In genomic region chr13:48078251-48078656, GRCh38 we compare ENCODE assay signal across 8 cellular contexts. TPM values are rescaled to one million over a fixed set of nuclear protein-coding genes. Genes with fewer than 3 reads are reported as not detected.
DNase-seq lines count a peak whose midpoint lies in the region; ATAC-seq, FAIRE-seq and TF ChIP-seq lines count a peak whose summit lies in the region.

No MANE protein-coding gene starts in this region.

- no peaks in the 10 kb centered on the region for H3K9me3 ChIP-seq in CD4-positive, alpha-beta T cell (ENCODE audit: control insufficient read depth, low read length)
- H3K9me3 ChIP-seq in Peyer's patch (no peaks in the 10 kb centered on the region), kidney (ENCODE audit: control insufficient read depth in 1 of 2, low read length in 2 of 2) (no peaks in the 10 kb centered on the region), psoas muscle (no peaks in the 10 kb centered on the region)

- H3K27ac Mint-ChIP-seq in CD4-positive, alpha-beta T cell: no peak overlapping the region

- H3K9me3 Mint-ChIP-seq in CD4-positive, alpha-beta T cell: no peaks in the 10 kb centered on the region

- no peaks in the 10 kb centered on the region for H3K27me3 ChIP-seq in CD4-positive, alpha-beta T cell (ENCODE audit: control insufficient read depth, insufficient read depth, low read length)
- H3K27me3 ChIP-seq in Peyer's patch (no peaks in the 10 kb centered on the region), psoas muscle (ENCODE audit: insufficient read depth in 3 of 3, low read length in 2 of 3) (no peaks in the 10 kb centered on the region)

- FAIRE-seq in kidney (lab: Jason Lieb, UNC): no peak

- H3K4me1 ChIP-seq in Peyer's patch: no peaks in the 10 kb centered on the region
- no peaks in the 10 kb centered on the region for H3K4me1 ChIP-seq in kidney (ENCODE audit: control insufficient read depth in 1 of 2, insufficient read depth in 1 of 2, low read depth in 1 of 2, low read length in 2 of 2)
- no peaks in the 10 kb centered on the region for H3K4me1 ChIP-seq in psoas muscle

- peaks cover 2 to 92% (median 11%) of the 10 kb centered on the region in 3 donors for H3K36me3 ChIP-seq in Peyer's patch
- H3K36me3 ChIP-seq in kidney (ENCODE audit: control insufficient read depth in 1 of 2, insufficient read depth in 2 of 2, low read length in 2 of 2): peaks cover 35 to 61% of the 10 kb centered on the region in 2 donors
- H3K36me3 ChIP-seq in psoas muscle (ENCODE audit: insufficient read depth in 1 of 2, low read depth in 1 of 2): peaks cover 23 to 95% of the 10 kb centered on the region in 2 donors

- peak; percentile 59 for ATAC-seq in CD4-positive, alpha-beta T cell (ENCODE audit: poor library complexity)
- peak; percentile 99 for ATAC-seq in GM18909 (IDR thresholded peaks at IDR 0.05; ENCODE audit: poor library complexity, unreplicated experiment)
- peak; percentile 97 for ATAC-seq in HG03045 (IDR thresholded peaks at IDR 0.05; ENCODE audit: unreplicated experiment)
- no peak for ATAC-seq in psoas muscle

- POLR2A ChIA-PET in CD4-positive, alpha-beta T cell (lab: Charles Lee): interaction anchor here (0.6 to 1.3 kb wide), 4 partner anchors 10 to 1878 kb away, joined by 3 to 4 read pairs (median 4); partner anchors contain the start of gene MED4

- no peak for TF ChIP-seq POLR2A in Peyer's patch (IDR thresholded peaks at IDR 0.05)

- no peaks in the 10 kb centered on the region for H3K4me1 Mint-ChIP-seq in CD4-positive, alpha-beta T cell (ENCODE audit: low read depth)

- H3K4me3 ChIP-seq in Peyer's patch: no peak overlapping the region
- no peak overlapping the region for H3K4me3 ChIP-seq in kidney (ENCODE audit: low read length in 2 of 2)
- no peak overlapping the region for H3K4me3 ChIP-seq in psoas muscle

- no peak overlapping the region for H3K9ac ChIP-seq in kidney (ENCODE audit: low read length in 2 of 2)

- no peak for DNase-seq in CD4-positive, alpha-beta T cell
- peak in 2 of 3 donors; percentile 33 to 56 for DNase-seq in Peyer's patch
- DNase-seq in kidney: no peak
- DNase-seq in psoas muscle: no peak
- no peak for DNase-seq in activated effector memory CD4-positive, alpha-beta T cell treated with Interleukin-2 at 50 U/mL for 16 hours
- DNase-seq in kidney glomerular epithelial cell (lab: John Stamatoyannopoulos, UW): no peak

- H3K27ac ChIP-seq in CD4-positive, alpha-beta T cell (ENCODE audit: low read depth, low read length): no peak overlapping the region
- no peak overlapping the region for H3K27ac ChIP-seq in Peyer's patch
- H3K27ac ChIP-seq in kidney (ENCODE audit: low read depth in 2 of 2, low read length in 2 of 2): no peak overlapping the region
- H3K27ac ChIP-seq in psoas muscle: no peak overlapping the region

- WGBS in psoas muscle, 3 donors: 48 to 50% (median 49%) methylated on average over 2 of the region's 2 CpGs

- no peaks in the 10 kb centered on the region for H3K27me3 Mint-ChIP-seq in CD4-positive, alpha-beta T cell

- no peak overlapping the region for H3K4me3 Mint-ChIP-seq in CD4-positive, alpha-beta T cell

- peaks cover 98% of the 10 kb centered on the region for H3K36me3 Mint-ChIP-seq in CD4-positive, alpha-beta T cell (ENCODE audit: low read depth)

- intact Hi-C loops in CD4-positive, alpha-beta T cell (cut with DNase I, micrococcal nuclease): no loop called here
- intact Hi-C loops in kidney (cut with DNase I): no loop called here
- intact Hi-C loops in psoas muscle (cut with DNase I): no loop called here

- CTCF ChIA-PET in CD4-positive, alpha-beta T cell (lab: Charles Lee): interaction anchor here (1.4 to 2.0 kb wide), 2 partner anchors 17 to 40 kb away, joined by 6 read pairs; partner anchors contain the start of genes MED4 and NUDT15

- TF ChIP-seq CTCF in CD4-positive, alpha-beta T cell (IDR thresholded peaks at IDR 0.05): no peak
- peak in 3 of 6 experiments; percentile 20 to 35 (median 24) for TF ChIP-seq CTCF in Peyer's patch (IDR thresholded peaks at IDR 0.05)
- TF ChIP-seq CTCF in kidney (IDR thresholded peaks at IDR 0.05; ENCODE audit: borderline replicate concordance, extremely low read depth, insufficient read depth): peak; percentile 28
- no peak for TF ChIP-seq CTCF in psoas muscle (IDR thresholded peaks at IDR 0.05)

RNA-seq across cellular contexts. Expression of gene MED4, which starts 16.6 kb away (rescaled TPM):
- total RNA-seq in CD4-positive, alpha-beta T cell: 10 to 100 TPM; 48.9 to 56.1 TPM
- total RNA-seq in Peyer's patch: 10 to 100 TPM; 23.6 to 68.5 (median 44.4) TPM
- 50.8 TPM for total RNA-seq in kidney
- 54.3 TPM for polyA plus RNA-seq in kidney (ENCODE audit: insufficient read depth, low read depth, low replicate concordance)
- total RNA-seq in psoas muscle: 10 to 100 TPM; 41.3 to 58.6 (median 44.9) TPM
- 10 to 100 TPM; 48.5 to 81.0 (median 50.5) TPM for polyA plus RNA-seq in psoas muscle

RNA-seq across cellular contexts. Expression of gene NUDT15, which starts 40.7 kb away (rescaled TPM):
- 10 to 100 TPM; 14.4 to 16.2 TPM for total RNA-seq in CD4-positive, alpha-beta T cell
- total RNA-seq in Peyer's patch: 10 to 100 TPM in 1 of 4 donors, 1 to 10 TPM in 3; 3.7 to 11.9 (median 8.2) TPM
- total RNA-seq in kidney: 11.9 TPM
- 19.7 TPM for polyA plus RNA-seq in kidney (ENCODE audit: insufficient read depth, low read depth, low replicate concordance)
- 10 to 100 TPM in 1 of 4 donors, 1 to 10 TPM in 3; 8.7 to 12.0 (median 9.3) TPM for total RNA-seq in psoas muscle
- 10 to 100 TPM; 14.1 to 20.8 (median 17.7) TPM for polyA plus RNA-seq in psoas muscle

Comparison
In these comparisons a context has a peak if more than half of its experiments do, and no peak if none do; other contexts are left out.
1. ATAC-seq: peak in CD4-positive, alpha-beta T cell (single experiment), GM18909 (single experiment) and HG03045 (single experiment); none in psoas muscle (0 of 4).
2. DNase-seq: peak in Peyer's patch (2 of 3); none in CD4-positive, alpha-beta T cell (0 of 10), kidney (single experiment), psoas muscle (0 of 2), activated effector memory CD4-positive, alpha-beta T cell treated with Interleukin-2 at 50 U/mL for 16 hours (single experiment) and kidney glomerular epithelial cell (single experiment).